Comparison of ENCODE assay signal across 12 cellular contexts in genomic region chr21:46295177-46295711, GRCh38. TPM values are rescaled to one million over a fixed set of nuclear protein-coding genes. Genes with fewer than 3 reads are reported as not detected.
DNase-seq lines count a peak whose midpoint lies in the region; ATAC-seq and TF ChIP-seq lines count a peak whose summit lies in the region.
"Had no signal": no experiment of that assay in that cellular context is flagged by ENCODE, and none has a peak within 500 bp of the region (broad histone marks: within the 10 kb centered on the region; RNA-seq: fewer than 3 reads in every experiment).

No MANE protein-coding gene starts in this region.

- H3K4me3 ChIP-seq in SJCRH30 (peak overlapping the region; percentile 38), foreskin fibroblast (ENCODE audit: low read depth in 1 of 2, low read length in 2 of 2) (no peak overlapping the region), colonic mucosa (no peak overlapping the region)

- DNase-seq in DMS 273 (lab: John Stamatoyannopoulos, UW; ENCODE audit: unreplicated experiment) (peak; percentile 37), DMS 273 treated with DMSO at 0.1 percent for 48 hours (lab: John Stamatoyannopoulos, UW) (no peak), SJCRH30 (peak; percentile 90), foreskin fibroblast (peak; percentile 53 to 67), NCI-H510A treated with DMSO at 0.1 percent for 48 hours (lab: John Stamatoyannopoulos, UW) (no peak), colonic mucosa (no peak), D341Med (ENCODE audit: low spot score) (no peak)
- DNase-seq in stimulated activated naive CD8-positive, alpha-beta T cell treated with anti-CD3 and anti-CD28 coated beads, Interleukin-15, Interleukin-2, amounts not matched to agents 100 U/mL and 50 U/mL, for 24 hours = peak; percentile 26
- DNase-seq: 8988T; activated CD4-positive, alpha-beta T cell treated with anti-CD3 and anti-CD28 coated beads for 48 hours; effector CD4-positive, alpha-beta T cell; naive B cell had no signal

- H3K9me3 ChIP-seq in SJCRH30 (replicated peaks) = no peaks in the 10 kb centered on the region
- no peaks in the 10 kb centered on the region for H3K9me3 ChIP-seq in colonic mucosa

- H3K4me1 ChIP-seq in SJCRH30 = peaks cover 4% of the 10 kb centered on the region; the same call in 1 of the 2 replicates
- no peaks in the 10 kb centered on the region for H3K4me1 ChIP-seq in colonic mucosa

- no peak overlapping the region for H3K9ac ChIP-seq in colonic mucosa (ENCODE audit: low read depth in 2 of 2, low read length in 2 of 2)

- peaks cover 22% of the 10 kb centered on the region for H3K36me3 ChIP-seq in SJCRH30
- no peaks in the 10 kb centered on the region for H3K36me3 ChIP-seq in colonic mucosa

- H3K27ac ChIP-seq in SJCRH30 (peak overlapping the region; percentile 91), colonic mucosa (no peak overlapping the region)

- H3K27me3 ChIP-seq in SJCRH30 (no peaks in the 10 kb centered on the region), colonic mucosa (no peaks in the 10 kb centered on the region)

- ATAC-seq in stimulated activated naive CD8-positive, alpha-beta T cell treated with anti-CD3 and anti-CD28 coated beads, Interleukin-15, Interleukin-2, amounts not matched to agents 100 U/mL and 50 U/mL, for 24 hours = peak; percentile 14

- intact Hi-C loops in colonic mucosa (cut with DNase I) = no loop called here

- TF ChIP-seq CTCF in foreskin fibroblast (IDR thresholded peaks at IDR 0.05; ENCODE audit: low read depth, low read length) (no peak), colonic mucosa (IDR thresholded peaks at IDR 0.05) (no peak)

RNA-seq across cellular contexts. Expression of gene YBEY, which starts 9.1 kb away (rescaled TPM):
- 16.1 and 16.4 TPM in 2 replicates for total RNA-seq in SJCRH30 (2014; rRNA removed; shearing (Covaris generic))
- 10 to 100 TPM in 1 of 2 donors, 1 to 10 TPM in 1; 8.0 to 12.4 TPM for total RNA-seq in colonic mucosa

RNA-seq across cellular contexts. Expression of gene MCM3AP, which starts 9.8 kb away (rescaled TPM):
- total RNA-seq in SJCRH30 (2014; rRNA removed; shearing (Covaris generic)) = 39.8 and 49.2 TPM in 2 replicates
- 100 to 1,000 TPM in 1 of 2 donors, 10 to 100 TPM in 1; 68.4 to 112 TPM for total RNA-seq in colonic mucosa

RNA-seq across cellular contexts. Expression of gene C21orf58, which starts 28.4 kb away (rescaled TPM):
- total RNA-seq in SJCRH30 (2014; rRNA removed; shearing (Covaris generic)) = 33.0 and 40.7 TPM in 2 replicates
- total RNA-seq in colonic mucosa = 10 to 100 TPM in 1 of 2 donors, 1 to 10 TPM in 1; 5.5 to 25.7 TPM

RNA-seq across cellular contexts. Expression of gene PCNT, which starts 28.7 kb away (rescaled TPM):
- 21.7 and 35.7 TPM in 2 replicates for total RNA-seq in SJCRH30 (2014; rRNA removed; shearing (Covaris generic))
- 10 to 100 TPM; 15.1 to 32.5 TPM for total RNA-seq in colonic mucosa

Comparison
In these comparisons a context has a peak if more than half of its experiments do, and no peak if none do; other contexts are left out.
1. DNase-seq: peak in DMS 273 (single experiment), SJCRH30 (2 of 2), foreskin fibroblast (2 of 2) and stimulated activated naive CD8-positive, alpha-beta T cell treated with anti-CD3 and anti-CD28 coated beads, Interleukin-15, Interleukin-2, amounts not matched to agents 100 U/mL and 50 U/mL, for 24 hours (single experiment); none in DMS 273 treated with DMSO at 0.1 percent for 48 hours (single experiment), NCI-H510A treated with DMSO at 0.1 percent for 48 hours (single experiment), colonic mucosa (single experiment) and D341Med (single experiment).